Comparison of ENCODE assay signal across 20 cellular contexts in the genomic region with DNA sequence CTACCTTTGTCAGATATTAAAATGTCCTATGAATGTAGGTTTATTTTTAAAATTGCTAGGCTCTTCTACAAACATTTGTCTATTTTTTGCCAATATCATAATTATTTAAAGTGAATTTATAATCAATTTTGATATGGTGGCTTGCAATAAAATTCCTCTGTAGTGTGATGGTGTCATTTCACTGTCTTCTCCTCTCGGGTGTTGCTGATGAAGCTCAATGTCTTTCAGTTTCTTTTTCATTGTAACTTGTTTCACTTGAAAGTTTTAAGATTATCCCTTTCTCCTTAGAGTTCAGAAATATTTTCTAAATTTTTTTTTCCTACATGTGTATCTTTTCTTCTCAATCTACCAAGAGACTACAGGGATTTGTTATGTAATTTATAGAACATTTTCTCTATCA.
"Had no signal": no experiment of that assay in that cellular context is flagged by ENCODE, and none has a peak within 500 bp of the region (broad histone marks: within the 10 kb centered on the region; RNA-seq: fewer than 3 reads in every experiment).

No MANE protein-coding gene starts in this region.

- DNase-seq: activated CD4-positive, alpha-beta memory T cell treated with anti-CD3 and anti-CD28 coated beads for 36 hours; activated CD4-positive, alpha-beta T cell treated with anti-CD3 and anti-CD28 coated beads for 36 hours; activated CD8-positive, alpha-beta memory T cell treated with anti-CD3 and anti-CD28 coated beads, Interleukin-2, amount 10 ng/mL, durations not matched to agents 7 days and 5 days; activated effector memory CD4-positive, alpha-beta T cell treated with Interleukin-2 at 50 U/mL for 16 hours; activated naive CD4-positive, alpha-beta T cell treated with anti-CD3 and anti-CD28 coated beads, Interleukin-2, amount 50 U/mL, for 16 hours; activated T-cell treated with anti-CD3 and anti-CD28 coated beads, Interleukin-2, amount 50 U/mL, for 4 hours; left cardiac atrium; lower lobe of right lung; right cardiac atrium; stimulated activated CD4-positive, alpha-beta T cell treated with anti-CD3 and anti-CD28 coated beads, Interleukin-4, amount 100 ng/mL, for 4 hours; stimulated activated CD8-positive, alpha-beta memory T cell treated with anti-CD3 and anti-CD28 coated beads, Interleukin-4, amount 100 ng/mL, for 48 hours; stimulated activated naive CD8-positive, alpha-beta T cell treated with anti-CD3 and anti-CD28 coated beads, Interleukin-15, Interleukin-2, amounts not matched to agents 100 U/mL and 50 U/mL, for 24 hours; testis; upper lobe of left lung; WERI-Rb-1 had no signal

- H3K4me2 ChIP-seq: smooth muscle cell had no signal

- H3K9me3 ChIP-seq: lower lobe of right lung, prostate gland, testis, upper lobe of left lung had no signal

- H3K27me3 ChIP-seq: cardiac muscle cell, gastroesophageal sphincter, testis, upper lobe of left lung had no signal

- ATAC-seq: activated CD4-positive, alpha-beta T cell treated with anti-CD3 and anti-CD28 coated beads for 36 hours; activated CD8-positive, alpha-beta memory T cell treated with anti-CD3 and anti-CD28 coated beads, Interleukin-2, amount 10 ng/mL, durations not matched to agents 7 days and 5 days; activated T-cell treated with anti-CD3 and anti-CD28 coated beads, Interleukin-2, amount 50 U/mL, for 4 hours; gastroesophageal sphincter; left cardiac atrium; lower lobe of right lung; right cardiac atrium; stimulated activated naive CD8-positive, alpha-beta T cell treated with anti-CD3 and anti-CD28 coated beads, Interleukin-15, Interleukin-2, amounts not matched to agents 100 U/mL and 50 U/mL, for 24 hours had no signal

- H3K27ac ChIP-seq: cardiac muscle cell, gastroesophageal sphincter, lower lobe of right lung, prostate gland, testis, upper lobe of left lung, WERI-Rb-1 had no signal

- FAIRE-seq: colon had no signal

- H3K36me3 ChIP-seq: cardiac muscle cell, gastroesophageal sphincter, lower lobe of right lung, prostate gland, upper lobe of left lung, WERI-Rb-1 had no signal

- H3K4me1 ChIP-seq: gastroesophageal sphincter, lower lobe of right lung, prostate gland, testis, upper lobe of left lung had no signal

- H3K4me3 ChIP-seq: cardiac muscle cell, gastroesophageal sphincter, lower lobe of right lung, prostate gland, smooth muscle cell, testis, upper lobe of left lung had no signal
